25 cellular contexts compared by ENCODE assay signal in the genomic region with DNA sequence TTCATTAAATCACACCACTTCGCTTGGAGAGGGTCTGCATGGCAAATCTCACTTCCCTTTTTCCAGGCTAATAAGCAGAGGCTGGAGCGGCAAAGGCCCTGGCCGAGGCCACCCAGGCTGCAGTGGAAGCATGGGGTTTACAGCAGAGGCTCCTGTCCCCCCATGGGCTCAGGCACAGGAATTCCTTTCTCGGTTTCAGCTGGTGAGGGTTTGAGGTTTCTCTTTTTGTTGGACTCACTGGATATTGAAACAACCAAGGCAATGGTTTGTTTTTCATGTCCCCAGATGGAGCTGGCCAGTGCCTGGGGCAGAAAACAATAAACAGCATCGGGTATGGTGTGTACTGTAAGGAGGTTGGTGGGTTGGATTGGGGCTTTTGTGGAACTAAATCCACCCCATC.
"Had no signal": no experiment of that assay in that cellular context is flagged by ENCODE, and none has a peak within 500 bp of the region (broad histone marks: within the 10 kb centered on the region; RNA-seq: fewer than 3 reads in every experiment).

No MANE protein-coding gene starts in this region.

- H3K4me1 Mint-ChIP-seq: stimulated activated memory B cell treated with anti-CD40 and anti-IgM and Interleukin-4, amounts not matched to agents 10 μg/mL and 1 μg/mL and 100 μg/mL, for 72 hours; stimulated activated naive CD8-positive, alpha-beta T cell treated with anti-CD3 and anti-CD28 coated beads, Interleukin-15, amount 100 ng/mL, for 72 hours had no signal

- H3K36me3 ChIP-seq: lower lobe of right lung, right atrium auricular region, right lobe of liver, tibial nerve, uterus had no signal

- H3K4me3 ChIP-seq: lower lobe of right lung, right atrium auricular region, right lobe of liver, smooth muscle cell, tibial nerve, uterus had no signal

- H3K27ac Mint-ChIP-seq: naive thymus-derived CD8-positive, alpha-beta T cell; nephron; progenitor cell of endocrine pancreas; stimulated activated memory B cell treated with anti-CD40 and anti-IgM and Interleukin-4, amounts not matched to agents 10 μg/mL and 1 μg/mL and 100 μg/mL, for 72 hours; stimulated activated naive CD8-positive, alpha-beta T cell treated with anti-CD3 and anti-CD28 coated beads, Interleukin-15, amount 100 ng/mL, for 72 hours; type B pancreatic cell had no signal

- DNase-seq: hypothalamus; kidney glomerular epithelial cell; left cardiac atrium; lower lobe of right lung; mammary epithelial cell; mesenchymal stem cell; naive thymus-derived CD8-positive, alpha-beta T cell; right lobe of liver; stimulated activated CD4-positive, alpha-beta T cell treated with anti-CD3 and anti-CD28 coated beads, Interleukin-1b, Interleukin-23, amount 100 ng/mL, for 48 hours; stimulated activated CD4-positive, alpha-beta T cell treated with anti-CD3 and anti-CD28 coated beads, Interleukin-2, amount 100 ng/mL, for 48 hours; stimulated activated CD4-positive, alpha-beta T cell treated with anti-CD3 and anti-CD28 coated beads, Interleukin-4, amount 100 ng/mL, for 4 hours; stimulated activated CD8-positive, alpha-beta memory T cell treated with anti-CD3 and anti-CD28 coated beads, Interleukin-4, amount 100 ng/mL, for 48 hours; stimulated activated naive CD4-positive, alpha-beta T cell treated with Interleukin-2 at 50 U/mL for 16 hours; stimulated activated naive CD8-positive, alpha-beta T cell treated with anti-CD3 and anti-CD28 coated beads, Interleukin-15, amount 100 ng/mL, for 72 hours; substantia nigra; uterus had no signal

- H3K4me3 Mint-ChIP-seq: naive thymus-derived CD8-positive, alpha-beta T cell; nephron; stimulated activated memory B cell treated with anti-CD40 and anti-IgM and Interleukin-4, amounts not matched to agents 10 μg/mL and 1 μg/mL and 100 μg/mL, for 72 hours; stimulated activated naive CD8-positive, alpha-beta T cell treated with anti-CD3 and anti-CD28 coated beads, Interleukin-15, amount 100 ng/mL, for 72 hours; type B pancreatic cell had no signal

- H3K27me3 ChIP-seq: right atrium auricular region, right lobe of liver, tibial nerve, uterus had no signal

- H3K4me2 ChIP-seq: smooth muscle cell had no signal

- H3K9me3 Mint-ChIP-seq: naive thymus-derived CD8-positive, alpha-beta T cell; nephron; stimulated activated memory B cell treated with anti-CD40 and anti-IgM and Interleukin-4, amounts not matched to agents 10 μg/mL and 1 μg/mL and 100 μg/mL, for 72 hours; stimulated activated naive CD8-positive, alpha-beta T cell treated with anti-CD3 and anti-CD28 coated beads, Interleukin-15, amount 100 ng/mL, for 72 hours; type B pancreatic cell had no signal

- H3K36me3 Mint-ChIP-seq: naive thymus-derived CD8-positive, alpha-beta T cell; stimulated activated memory B cell treated with anti-CD40 and anti-IgM and Interleukin-4, amounts not matched to agents 10 μg/mL and 1 μg/mL and 100 μg/mL, for 72 hours; type B pancreatic cell had no signal

- H3K9me3 ChIP-seq: lower lobe of right lung, right atrium auricular region, right lobe of liver, tibial nerve, uterus had no signal

- H3K27ac ChIP-seq: lower lobe of right lung, right atrium auricular region, right lobe of liver, tibial nerve, uterus had no signal

- FAIRE-seq: keratinocyte had no signal

- ATAC-seq: left cardiac atrium; left lobe of liver; lower lobe of right lung; naive thymus-derived CD8-positive, alpha-beta T cell; right lobe of liver; stimulated activated memory B cell treated with anti-CD40 and anti-IgM and Interleukin-4, amounts not matched to agents 10 μg/mL and 1 μg/mL and 100 μg/mL, for 72 hours; stimulated activated naive CD8-positive, alpha-beta T cell treated with anti-CD3 and anti-CD28 coated beads, Interleukin-15, amount 100 ng/mL, for 72 hours had no signal

- H3K4me1 ChIP-seq: lower lobe of right lung, right atrium auricular region, right lobe of liver, tibial nerve, uterus had no signal
